In genomic region chr17:39787743-39788484, GRCh38 we compare ENCODE assay signal across 20 cellular contexts. TPM values are rescaled to one million over a fixed set of nuclear protein-coding genes. Genes with fewer than 3 reads are reported as not detected.
DNase-seq lines count a peak whose midpoint lies in the region; ATAC-seq, FAIRE-seq and TF ChIP-seq lines count a peak whose summit lies in the region.
"Had no signal": no experiment of that assay in that cellular context is flagged by ENCODE, and none has a peak within 500 bp of the region (broad histone marks: within the 10 kb centered on the region; RNA-seq: fewer than 3 reads in every experiment).

No MANE protein-coding gene starts in this region.

- H3K27me3 Mint-ChIP-seq in activated naive CD8-positive, alpha-beta T cell = no peaks in the 10 kb centered on the region
- H3K27me3 Mint-ChIP-seq in activated naive CD8-positive, alpha-beta T cell treated with anti-CD3 and anti-CD28 coated beads for 36 hours = no peaks in the 10 kb centered on the region
- H3K27me3 Mint-ChIP-seq in stimulated activated memory B cell treated with anti-CD40 and anti-IgM and Interleukin-4, amounts not matched to agents 10 μg/mL and 1 μg/mL and 100 μg/mL, for 72 hours = no peaks in the 10 kb centered on the region
- H3K27me3 Mint-ChIP-seq: activated CD4-positive, alpha-beta T cell treated with anti-CD3 and anti-CD28 coated beads, Interleukin-2, amount 10 ng/mL, durations not matched to agents 24 days and 14 days; CD4-positive, alpha-beta T cell had no signal

- TF ChIP-seq CTCF in OCI-LY7 (conservative IDR thresholded peaks at IDR 0.05; ENCODE audit: low read length) (no peak), foreskin keratinocyte (conservative IDR thresholded peaks at IDR 0.05) (no peak)

- intact Hi-C loops in OCI-LY7 (cut with micrococcal nuclease; ENCODE audit: unreplicated experiment) = no loop called here

- POLR2A ChIA-PET in OCI-LY7 (lab: Charles Lee) = interaction anchor here (0.6 to 1.2 kb wide), 4 partner anchors 7 to 171 kb away, joined by 3 to 5 read pairs (median 4); no protein-coding TSS in a partner anchor

- H4K20me1 ChIP-seq in OCI-LY7 (ENCODE audit: insufficient read depth, low read length) = no peaks in the 10 kb centered on the region

- H2AFZ ChIP-seq in OCI-LY7 (ENCODE audit: low read length) = no peak overlapping the region

- peaks cover 97% of the 10 kb centered on the region for H3K36me3 ChIP-seq in OCI-LY7 (ENCODE audit: insufficient read depth, low read length)
- H3K36me3 ChIP-seq: colonic mucosa, neutrophil, tibial nerve had no signal

- CTCF ChIA-PET in OCI-LY7 (lab: Charles Lee; ENCODE audit: unreplicated experiment) = no interaction called here

- H3K4me2 ChIP-seq in OCI-LY7 (ENCODE audit: low read length) = peak overlapping the region; percentile 37

- H3K4me3 ChIP-seq in OCI-LY7 (ENCODE audit: low read depth, low read length, poor library complexity, severe bottlenecking) = no peak overlapping the region
- H3K4me3 ChIP-seq: colonic mucosa, SK-N-MC, tibial nerve had no signal

- H3K9me2 ChIP-seq in OCI-LY7 (ENCODE audit: insufficient read depth, low read length) = no peaks in the 10 kb centered on the region

- H3K27ac Mint-ChIP-seq in activated naive CD8-positive, alpha-beta T cell = peak overlapping the region; percentile 74
- no peak overlapping the region for H3K27ac Mint-ChIP-seq in activated naive CD8-positive, alpha-beta T cell treated with anti-CD3 and anti-CD28 coated beads for 36 hours
- H3K27ac Mint-ChIP-seq in stimulated activated memory B cell treated with anti-CD40 and anti-IgM and Interleukin-4, amounts not matched to agents 10 μg/mL and 1 μg/mL and 100 μg/mL, for 72 hours = peak overlapping the region; percentile 77
- H3K27ac Mint-ChIP-seq: activated CD4-positive, alpha-beta T cell treated with anti-CD3 and anti-CD28 coated beads, Interleukin-2, amount 10 ng/mL, durations not matched to agents 24 days and 14 days; activated naive CD4-positive, alpha-beta T cell treated with anti-CD3 and anti-CD28 coated beads for 36 hours; CD4-positive, alpha-beta T cell had no signal

- no peak overlapping the region for H3K4me3 Mint-ChIP-seq in activated naive CD8-positive, alpha-beta T cell
- H3K4me3 Mint-ChIP-seq in activated naive CD8-positive, alpha-beta T cell treated with anti-CD3 and anti-CD28 coated beads for 36 hours = no peak overlapping the region
- H3K4me3 Mint-ChIP-seq in stimulated activated memory B cell treated with anti-CD40 and anti-IgM and Interleukin-4, amounts not matched to agents 10 μg/mL and 1 μg/mL and 100 μg/mL, for 72 hours = peak overlapping the region; percentile 0
- H3K4me3 Mint-ChIP-seq: activated CD4-positive, alpha-beta T cell treated with anti-CD3 and anti-CD28 coated beads, Interleukin-2, amount 10 ng/mL, durations not matched to agents 24 days and 14 days; activated naive CD4-positive, alpha-beta T cell treated with anti-CD3 and anti-CD28 coated beads for 36 hours; CD4-positive, alpha-beta T cell had no signal

- no peak for FAIRE-seq in HTR-8/SVneo (lab: Jason Lieb, UNC)
- FAIRE-seq: endometrium had no signal

- H3K9me3 ChIP-seq in OCI-LY7 (ENCODE audit: low read length) = no peaks in the 10 kb centered on the region
- H3K9me3 ChIP-seq: colonic mucosa, neutrophil, tibial nerve had no signal

- H3K4me1 ChIP-seq in OCI-LY7 (ENCODE audit: insufficient read depth, low read length, poor library complexity, severe bottlenecking) = peaks cover 78% of the 10 kb centered on the region
- H3K4me1 ChIP-seq in foreskin keratinocyte = peaks cover 13% of the 10 kb centered on the region
- H3K4me1 ChIP-seq: colonic mucosa, tibial nerve had no signal

- no TSS peak for BruUV-seq in OCI-LY7 (replicated peaks; lab: Mats Ljungman, UMichigan)

- H3K79me2 ChIP-seq in OCI-LY7 (ENCODE audit: insufficient read depth, low read depth, low read length) = peaks cover 56% of the 10 kb centered on the region; the same call in 1 of the 2 replicates

- H3K27me3 ChIP-seq in foreskin keratinocyte = peaks cover 5% of the 10 kb centered on the region
- H3K27me3 ChIP-seq: colonic mucosa had no signal

- H3K4me1 Mint-ChIP-seq in activated naive CD8-positive, alpha-beta T cell (ENCODE audit: low read depth) = peaks cover 69% of the 10 kb centered on the region
- H3K4me1 Mint-ChIP-seq in activated naive CD8-positive, alpha-beta T cell treated with anti-CD3 and anti-CD28 coated beads for 36 hours = peaks cover 47% of the 10 kb centered on the region
- peaks cover 66% of the 10 kb centered on the region for H3K4me1 Mint-ChIP-seq in stimulated activated memory B cell treated with anti-CD40 and anti-IgM and Interleukin-4, amounts not matched to agents 10 μg/mL and 1 μg/mL and 100 μg/mL, for 72 hours

- DNase-seq in activated naive CD8-positive, alpha-beta T cell treated with anti-CD3 and anti-CD28 coated beads for 36 hours = no peak
- DNase-seq in OCI-LY7 (ENCODE audit: low spot score) = no peak
- DNase-seq in foreskin keratinocyte = peak; percentile 46 to 83
- no peak for DNase-seq in 8988T
- no peak for DNase-seq in HTR-8/SVneo (ENCODE audit: insufficient read length, low spot score)
- no peak for DNase-seq in T1000 (lab: John Stamatoyannopoulos, UW)
- DNase-seq: activated CD4-positive, alpha-beta T cell treated with anti-CD3 and anti-CD28 coated beads, Interleukin-2, amount 10 ng/mL, durations not matched to agents 24 days and 14 days; activated naive CD4-positive, alpha-beta T cell treated with anti-CD3 and anti-CD28 coated beads for 36 hours; CD4-positive, alpha-beta T cell; colonic mucosa; hippocampal formation; left cardiac atrium; NCI-H82 had no signal

- peaks cover 44% of the 10 kb centered on the region for H3K36me3 Mint-ChIP-seq in activated naive CD8-positive, alpha-beta T cell
- H3K36me3 Mint-ChIP-seq in activated naive CD8-positive, alpha-beta T cell treated with anti-CD3 and anti-CD28 coated beads for 36 hours = peaks cover 61% of the 10 kb centered on the region
- H3K36me3 Mint-ChIP-seq in stimulated activated memory B cell treated with anti-CD40 and anti-IgM and Interleukin-4, amounts not matched to agents 10 μg/mL and 1 μg/mL and 100 μg/mL, for 72 hours = peaks cover 75% of the 10 kb centered on the region

- ATAC-seq in foreskin keratinocyte = peak; percentile 44
- ATAC-seq in stimulated activated memory B cell treated with anti-CD40 and anti-IgM and Interleukin-4, amounts not matched to agents 10 μg/mL and 1 μg/mL and 100 μg/mL, for 72 hours = no peak
- ATAC-seq: HCT116, left cardiac atrium had no signal

- H3K27ac ChIP-seq in OCI-LY7 (ENCODE audit: low read depth, low read length, poor library complexity, severe bottlenecking) = peak overlapping the region; percentile 56
- peak overlapping the region; percentile 59 for H3K27ac ChIP-seq in foreskin keratinocyte
- H3K27ac ChIP-seq: colonic mucosa, neutrophil, SK-N-MC, tibial nerve had no signal

- no peaks in the 10 kb centered on the region for H3K9me3 Mint-ChIP-seq in activated naive CD8-positive, alpha-beta T cell (ENCODE audit: low read depth)
- no peaks in the 10 kb centered on the region for H3K9me3 Mint-ChIP-seq in activated naive CD8-positive, alpha-beta T cell treated with anti-CD3 and anti-CD28 coated beads for 36 hours
- H3K9me3 Mint-ChIP-seq in stimulated activated memory B cell treated with anti-CD40 and anti-IgM and Interleukin-4, amounts not matched to agents 10 μg/mL and 1 μg/mL and 100 μg/mL, for 72 hours = no peaks in the 10 kb centered on the region
- H3K9me3 Mint-ChIP-seq: activated CD4-positive, alpha-beta T cell treated with anti-CD3 and anti-CD28 coated beads, Interleukin-2, amount 10 ng/mL, durations not matched to agents 24 days and 14 days; activated naive CD4-positive, alpha-beta T cell treated with anti-CD3 and anti-CD28 coated beads for 36 hours; CD4-positive, alpha-beta T cell had no signal

RNA-seq across cellular contexts. Expression of gene GRB7, which starts 50.2 kb away (rescaled TPM):
- total RNA-seq in activated naive CD8-positive, alpha-beta T cell treated with anti-CD3 and anti-CD28 coated beads for 36 hours = under 1 TPM; 0.60 to 0.84 TPM
- 0.25 and 0.31 TPM in 2 replicates for total RNA-seq in OCI-LY7 (2014; rRNA removed; shearing (Covaris generic))
- total RNA-seq in OCI-LY7 (2022) (not detected in 2 replicates), foreskin keratinocyte (15.6 and 16.2 TPM in 2 replicates)
- polyA plus RNA-seq in foreskin keratinocyte = 14.3 and 14.4 TPM in 2 replicates
- total RNA-seq: CD4-positive, alpha-beta T cell had no signal

RNA-seq across cellular contexts. Expression of gene MIEN1, which starts 57.6 kb away (rescaled TPM):
- total RNA-seq in activated naive CD8-positive, alpha-beta T cell treated with anti-CD3 and anti-CD28 coated beads for 36 hours = 10 to 100 TPM; 30.7 to 33.3 TPM
- 77.3 and 89.9 TPM in 2 replicates for total RNA-seq in OCI-LY7 (2014; rRNA removed; shearing (Covaris generic))
- 55.4 and 59.4 TPM in 2 replicates for total RNA-seq in OCI-LY7 (2022)
- 57.1 and 61.6 TPM in 2 replicates for total RNA-seq in foreskin keratinocyte
- 78.4 and 83.5 TPM in 2 replicates for polyA plus RNA-seq in foreskin keratinocyte

Comparison
In these comparisons a context has a peak if more than half of its experiments do, and no peak if none do; other contexts are left out.
1. DNase-seq: peak in foreskin keratinocyte (2 of 2); none in activated naive CD8-positive, alpha-beta T cell treated with anti-CD3 and anti-CD28 coated beads for 36 hours (single experiment), OCI-LY7 (single experiment), 8988T (single experiment), HTR-8/SVneo (single experiment) and T1000 (single experiment).